Comparison of ENCODE assay signal across 20 cellular contexts in genomic region chr20:45301824-45302251, GRCh38. TPM values are rescaled to one million over a fixed set of nuclear protein-coding genes. Genes with fewer than 3 reads are reported as not detected.
DNase-seq lines count a peak whose midpoint lies in the region; ATAC-seq and TF ChIP-seq lines count a peak whose summit lies in the region.
"Had no signal": no experiment of that assay in that cellular context is flagged by ENCODE, and none has a peak within 500 bp of the region (broad histone marks: within the 10 kb centered on the region; RNA-seq: fewer than 3 reads in every experiment).

No MANE protein-coding gene starts in this region.

- no peaks in the 10 kb centered on the region for H3K9me3 Mint-ChIP-seq in activated CD4-positive, alpha-beta T cell treated with anti-CD3 and anti-CD28 coated beads, Interleukin-2, amount 10 ng/mL, durations not matched to agents 24 days and 14 days
- no peaks in the 10 kb centered on the region for H3K9me3 Mint-ChIP-seq in activated CD4-positive, alpha-beta T cell treated with anti-CD3 and anti-CD28 coated beads, Interleukin-2, amount 10 ng/mL, durations not matched to agents 7 days and 5 days
- H3K9me3 Mint-ChIP-seq: HFFc6 had no signal

- peaks cover 5% of the 10 kb centered on the region for H3K36me3 Mint-ChIP-seq in activated CD4-positive, alpha-beta T cell treated with anti-CD3 and anti-CD28 coated beads, Interleukin-2, amount 10 ng/mL, durations not matched to agents 24 days and 14 days (ENCODE audit: low read depth)
- H3K36me3 Mint-ChIP-seq in activated CD4-positive, alpha-beta T cell treated with anti-CD3 and anti-CD28 coated beads, Interleukin-2, amount 10 ng/mL, durations not matched to agents 7 days and 5 days (ENCODE audit: low read depth): no peaks in the 10 kb centered on the region
- H3K36me3 Mint-ChIP-seq: CD14-positive monocyte had no signal

- no peak overlapping the region for H3K27ac ChIP-seq in A673 (ENCODE audit: low read depth, low read length, poor library complexity, severe bottlenecking)
- H3K27ac ChIP-seq in SK-N-MC: no peak overlapping the region

- no peak for DNase-seq in activated CD4-positive, alpha-beta T cell treated with anti-CD3 and anti-CD28 coated beads, Interleukin-2, amount 10 ng/mL, durations not matched to agents 24 days and 14 days
- DNase-seq in activated CD4-positive, alpha-beta T cell treated with anti-CD3 and anti-CD28 coated beads, Interleukin-2, amount 10 ng/mL, durations not matched to agents 7 days and 5 days: no peak
- DNase-seq in A673 (ENCODE audit: low spot score) (peak; percentile 79), SK-N-MC (ENCODE audit: low read depth, low spot score) (peak; percentile 48), amniotic epithelial cell (ENCODE audit: low read depth) (peak; percentile 49), NCI-H2171 (lab: John Stamatoyannopoulos, UW) (no peak), HuH-7 (ENCODE audit: low spot score) (no peak)
- DNase-seq: COR-L47, DMS153, EL, GOT3, HFFc6, Karpas-422, NCI-H1105 treated with DMSO at 0.1 percent for 48 hours, NCI-H187, NCI-H446 treated with DMSO at 0.1 percent for 48 hours, NCI-H774 had no signal

- BruUV-seq in A673 (replicated peaks; lab: Mats Ljungman, UMichigan): no TSS peak

- peaks cover 11% of the 10 kb centered on the region for H3K27me3 Mint-ChIP-seq in activated CD4-positive, alpha-beta T cell treated with anti-CD3 and anti-CD28 coated beads, Interleukin-2, amount 10 ng/mL, durations not matched to agents 24 days and 14 days
- H3K27me3 Mint-ChIP-seq in activated CD4-positive, alpha-beta T cell treated with anti-CD3 and anti-CD28 coated beads, Interleukin-2, amount 10 ng/mL, durations not matched to agents 7 days and 5 days: peaks cover 16% of the 10 kb centered on the region

- intact Hi-C loops in activated CD4-positive, alpha-beta T cell treated with anti-CD3 and anti-CD28 coated beads, Interleukin-2, amount 10 ng/mL, durations not matched to agents 24 days and 14 days (cut with micrococcal nuclease): loop anchor here (1.0 to 5.0 kb wide), 2 partner anchors 11 to 450 kb away; no protein-coding TSS in a partner anchor
- intact Hi-C loops in A673 (cut with micrococcal nuclease; ENCODE audit: unreplicated experiment): no loop called here

- TF ChIP-seq CTCF in A673 (conservative IDR thresholded peaks at IDR 0.05; ENCODE audit: low read depth, low read length): no peak

- peak overlapping the region; percentile 60 for H3K27ac Mint-ChIP-seq in activated CD4-positive, alpha-beta T cell treated with anti-CD3 and anti-CD28 coated beads, Interleukin-2, amount 10 ng/mL, durations not matched to agents 24 days and 14 days
- no peak overlapping the region for H3K27ac Mint-ChIP-seq in activated CD4-positive, alpha-beta T cell treated with anti-CD3 and anti-CD28 coated beads, Interleukin-2, amount 10 ng/mL, durations not matched to agents 7 days and 5 days
- H3K27ac Mint-ChIP-seq: CD14-positive monocyte, HFFc6 had no signal

- H3K4me1 ChIP-seq in A673 (ENCODE audit: insufficient read depth, low read length, poor library complexity, severe bottlenecking): peaks cover 30% of the 10 kb centered on the region

- H3K9me3 ChIP-seq in A673 (ENCODE audit: low read depth, low read length, poor library complexity, severe bottlenecking) (no peaks in the 10 kb centered on the region), SK-N-MC (ENCODE audit: low read depth, low read length) (no peaks in the 10 kb centered on the region)

- no peaks in the 10 kb centered on the region for H3K27me3 ChIP-seq in A673 (replicated peaks; ENCODE audit: insufficient read depth, low read depth, low read length, poor library complexity)

- no peak for ATAC-seq in GM21528 (IDR thresholded peaks at IDR 0.05; ENCODE audit: low FRiP score, unreplicated experiment)
- ATAC-seq: Right ventricle myocardium inferior had no signal

- no peak overlapping the region for H3K4me3 ChIP-seq in A673 (ENCODE audit: low read depth, low read length, poor library complexity, severe bottlenecking)
- H3K4me3 ChIP-seq in SK-N-MC: peak overlapping the region; percentile 41; the same call in 1 of the 2 replicates

- H3K36me3 ChIP-seq in A673 (ENCODE audit: insufficient read depth, low read length, poor library complexity, severe bottlenecking): no peaks in the 10 kb centered on the region
- no peaks in the 10 kb centered on the region for H3K36me3 ChIP-seq in SK-N-MC (ENCODE audit: insufficient read depth, low read length)

- no peak overlapping the region for H3K9ac ChIP-seq in SK-N-MC (ENCODE audit: insufficient read length)

- CTCF ChIA-PET in activated CD4-positive, alpha-beta T cell treated with anti-CD3 and anti-CD28 coated beads, Interleukin-2, amount 10 ng/mL, durations not matched to agents 7 days and 5 days (lab: Charles Lee): interaction anchor here (1.4 to 6.5 kb wide), 6 partner anchors 9 to 469 kb away, joined by 3 to 73 read pairs (median 7); partner anchors contain the start of gene SYS1
- CTCF ChIA-PET in A673 (lab: Charles Lee): interaction anchor here (0.7 to 2.0 kb wide), 4 partner anchors 8 to 201 kb away, joined by 3 to 15 read pairs (median 4); no protein-coding TSS in a partner anchor

- H3K4me1 Mint-ChIP-seq in activated CD4-positive, alpha-beta T cell treated with anti-CD3 and anti-CD28 coated beads, Interleukin-2, amount 10 ng/mL, durations not matched to agents 24 days and 14 days: peaks cover 31% of the 10 kb centered on the region
- H3K4me1 Mint-ChIP-seq in activated CD4-positive, alpha-beta T cell treated with anti-CD3 and anti-CD28 coated beads, Interleukin-2, amount 10 ng/mL, durations not matched to agents 7 days and 5 days: peaks cover 20% of the 10 kb centered on the region
- H3K4me1 Mint-ChIP-seq: CD14-positive monocyte had no signal

- H3K4me3 Mint-ChIP-seq in activated CD4-positive, alpha-beta T cell treated with anti-CD3 and anti-CD28 coated beads, Interleukin-2, amount 10 ng/mL, durations not matched to agents 24 days and 14 days: peak overlapping the region; percentile 15
- H3K4me3 Mint-ChIP-seq in activated CD4-positive, alpha-beta T cell treated with anti-CD3 and anti-CD28 coated beads, Interleukin-2, amount 10 ng/mL, durations not matched to agents 7 days and 5 days: no peak overlapping the region
- H3K4me3 Mint-ChIP-seq: CD14-positive monocyte, HFFc6 had no signal

- POLR2A ChIA-PET in activated CD4-positive, alpha-beta T cell treated with anti-CD3 and anti-CD28 coated beads, Interleukin-2, amount 10 ng/mL, durations not matched to agents 7 days and 5 days (lab: Charles Lee): interaction anchor here (0.7 kb wide), 1 partner anchor 320 kb away, joined by 3 read pairs; no protein-coding TSS in a partner anchor
- POLR2A ChIA-PET in A673 (lab: Charles Lee; ENCODE audit: low non-redundant PET): no interaction called here

RNA-seq across cellular contexts. Expression of gene RBPJL, which starts 4.8 kb away (rescaled TPM):
- total RNA-seq in activated CD4-positive, alpha-beta T cell treated with anti-CD3 and anti-CD28 coated beads, Interleukin-2, amount 10 ng/mL, durations not matched to agents 24 days and 14 days: not detected in 2 replicates
- total RNA-seq in activated CD4-positive, alpha-beta T cell treated with anti-CD3 and anti-CD28 coated beads, Interleukin-2, amount 10 ng/mL, durations not matched to agents 7 days and 5 days: not detected
- not detected in 2 replicates for total RNA-seq in A673 (2021)
- total RNA-seq: HFFc6, Right ventricle myocardium inferior had no signal

RNA-seq across cellular contexts. Expression of gene MATN4, which starts 6.3 kb away (rescaled TPM):
- 1.2 and 1.5 TPM in 2 replicates for total RNA-seq in activated CD4-positive, alpha-beta T cell treated with anti-CD3 and anti-CD28 coated beads, Interleukin-2, amount 10 ng/mL, durations not matched to agents 24 days and 14 days
- total RNA-seq in activated CD4-positive, alpha-beta T cell treated with anti-CD3 and anti-CD28 coated beads, Interleukin-2, amount 10 ng/mL, durations not matched to agents 7 days and 5 days: under 1 TPM; 0.17 to 0.25 TPM
- total RNA-seq in A673 (2021): 0.28 and 0.31 TPM in 2 replicates
- total RNA-seq: HFFc6, Right ventricle myocardium inferior had no signal

RNA-seq across cellular contexts. Expression of gene SDC4, which starts 46.4 kb away (rescaled TPM):
- total RNA-seq in activated CD4-positive, alpha-beta T cell treated with anti-CD3 and anti-CD28 coated beads, Interleukin-2, amount 10 ng/mL, durations not matched to agents 24 days and 14 days: 177 and 185 TPM in 2 replicates
- 1 to 10 TPM; 7.5 to 8.1 TPM for total RNA-seq in activated CD4-positive, alpha-beta T cell treated with anti-CD3 and anti-CD28 coated beads, Interleukin-2, amount 10 ng/mL, durations not matched to agents 7 days and 5 days
- 14.8 and 16.3 TPM in 2 replicates for total RNA-seq in A673 (2021)

RNA-seq across cellular contexts. Expression of gene SLPI, which starts 47.5 kb away (rescaled TPM):
- not detected in 2 replicates for total RNA-seq in activated CD4-positive, alpha-beta T cell treated with anti-CD3 and anti-CD28 coated beads, Interleukin-2, amount 10 ng/mL, durations not matched to agents 24 days and 14 days
- total RNA-seq in activated CD4-positive, alpha-beta T cell treated with anti-CD3 and anti-CD28 coated beads, Interleukin-2, amount 10 ng/mL, durations not matched to agents 7 days and 5 days: under 1 TPM in 1 of 2 experiments, not detected in 1; 0.37 TPM
- not detected in 2 replicates for total RNA-seq in A673 (2021)

Comparison
In these comparisons a context has a peak if more than half of its experiments do, and no peak if none do; other contexts are left out.
1. RNA of gene SDC4, which starts 46.4 kb away (total RNA-seq): 177 to 185 TPM in activated CD4-positive, alpha-beta T cell treated with anti-CD3 and anti-CD28 coated beads, Interleukin-2, amount 10 ng/mL, durations not matched to agents 24 days and 14 days; 14.8 to 16.3 TPM in A673 and 7.5 to 8.1 TPM in activated CD4-positive, alpha-beta T cell treated with anti-CD3 and anti-CD28 coated beads, Interleukin-2, amount 10 ng/mL, durations not matched to agents 7 days and 5 days; every median in the first group is over 10 times any median in the second.
2. DNase-seq: peak in A673 (single experiment), SK-N-MC (single experiment) and amniotic epithelial cell (single experiment); none in activated CD4-positive, alpha-beta T cell treated with anti-CD3 and anti-CD28 coated beads, Interleukin-2, amount 10 ng/mL, durations not matched to agents 24 days and 14 days (single experiment), activated CD4-positive, alpha-beta T cell treated with anti-CD3 and anti-CD28 coated beads, Interleukin-2, amount 10 ng/mL, durations not matched to agents 7 days and 5 days (single experiment), NCI-H2171 (single experiment) and HuH-7 (single experiment).